Comparison of ENCODE assay signal across 8 cellular contexts in genomic region chr22:36387664-36387913, GRCh38. TPM values are rescaled to one million over a fixed set of nuclear protein-coding genes. Genes with fewer than 3 reads are reported as not detected.
DNase-seq lines count a peak whose midpoint lies in the region; ATAC-seq and TF ChIP-seq lines count a peak whose summit lies in the region.

No MANE protein-coding gene starts in this region.

- peak overlapping the region; percentile 94 for H3K27ac ChIP-seq in OCI-LY1 (ENCODE audit: low read depth, low read length, poor library complexity, severe bottlenecking)
- peak overlapping the region; percentile 99 to 100 for H3K27ac ChIP-seq in prostate gland

- H2AFZ ChIP-seq in OCI-LY1 (ENCODE audit: low read length), result no peak overlapping the region

- H3K9me2 ChIP-seq in OCI-LY1 (ENCODE audit: low read depth, low read length), result no peaks in the 10 kb centered on the region

- H3K9me3 ChIP-seq in OCI-LY1 (ENCODE audit: low read length) (no peaks in the 10 kb centered on the region), prostate gland (no peaks in the 10 kb centered on the region)

- H3K9ac ChIP-seq in OCI-LY1 (ENCODE audit: low read length), result peak overlapping the region; percentile 79

- intact Hi-C loops in prostate gland (cut with DNase I), result loop anchor here (2.0 to 5.0 kb wide), 2 partner anchors 59 to 80 kb away; no protein-coding TSS in a partner anchor

- WGBS in prostate gland, result no CpG with 5 or more reads among the region's 38 CpGs

- TF ChIP-seq CTCF in OCI-LY1 (IDR thresholded peaks at IDR 0.05; ENCODE audit: low read length) (no peak), prostate gland (IDR thresholded peaks at IDR 0.05) (no peak)

- ATAC-seq in GM21529 (IDR thresholded peaks at IDR 0.05; ENCODE audit: unreplicated experiment), result peak; percentile 2
- ATAC-seq in esophagus mucosa, result peak; percentile 1

- no peaks in the 10 kb centered on the region for H4K20me1 ChIP-seq in OCI-LY1 (ENCODE audit: insufficient read depth, low read length)

- H3K27me3 ChIP-seq in OCI-LY1 (ENCODE audit: insufficient read depth, low read length) (no peaks in the 10 kb centered on the region), prostate gland (replicated peaks; ENCODE audit: insufficient read depth) (no peaks in the 10 kb centered on the region)

- peak overlapping the region; percentile 87 for H3K4me2 ChIP-seq in OCI-LY1 (ENCODE audit: low read length)

- H3F3A ChIP-seq in OCI-LY1 (ENCODE audit: insufficient read depth, low read length), result peaks cover 10% of the 10 kb centered on the region; the same call in 1 of the 2 replicates

- TF ChIP-seq POLR2A in prostate gland (IDR thresholded peaks at IDR 0.05), result no peak

- H3K36me3 ChIP-seq in OCI-LY1 (ENCODE audit: insufficient read depth, low read length), result peaks cover 19% of the 10 kb centered on the region; the same call in 1 of the 2 replicates
- no peaks in the 10 kb centered on the region for H3K36me3 ChIP-seq in prostate gland

- H3K4me1 ChIP-seq in OCI-LY1 (ENCODE audit: insufficient read depth, low read length, severe bottlenecking) (peaks cover 54% of the 10 kb centered on the region), prostate gland (replicated peaks) (peaks cover 14% of the 10 kb centered on the region)

- DNase-seq in prostate gland (ENCODE audit: low spot score) (no peak), retina (no peak), 8988T (no peak), SKM-1 treated with dmso at 0.1 percent for 144 hours (lab: John Stamatoyannopoulos, UW; ENCODE audit: unreplicated experiment) (no peak), NCI-H748 (lab: John Stamatoyannopoulos, UW; ENCODE audit: unreplicated experiment) (no peak)

- H3K4me3 ChIP-seq in OCI-LY1 (ENCODE audit: low read depth, low read length, poor library complexity, severe bottlenecking) (peak overlapping the region; percentile 79), prostate gland (peak overlapping the region; percentile 99)

- H3K79me2 ChIP-seq in OCI-LY1 (ENCODE audit: insufficient read depth, low read length), result peaks cover 38% of the 10 kb centered on the region

RNA-seq across cellular contexts. Expression of gene MYH9, which starts 0.2 kb away (rescaled TPM):
- total RNA-seq in esophagus mucosa (487 TPM), prostate gland (100 to 1,000 TPM; 295 to 329 TPM)
